1 cellular context compared by ENCODE assay signal in the genomic region with DNA sequence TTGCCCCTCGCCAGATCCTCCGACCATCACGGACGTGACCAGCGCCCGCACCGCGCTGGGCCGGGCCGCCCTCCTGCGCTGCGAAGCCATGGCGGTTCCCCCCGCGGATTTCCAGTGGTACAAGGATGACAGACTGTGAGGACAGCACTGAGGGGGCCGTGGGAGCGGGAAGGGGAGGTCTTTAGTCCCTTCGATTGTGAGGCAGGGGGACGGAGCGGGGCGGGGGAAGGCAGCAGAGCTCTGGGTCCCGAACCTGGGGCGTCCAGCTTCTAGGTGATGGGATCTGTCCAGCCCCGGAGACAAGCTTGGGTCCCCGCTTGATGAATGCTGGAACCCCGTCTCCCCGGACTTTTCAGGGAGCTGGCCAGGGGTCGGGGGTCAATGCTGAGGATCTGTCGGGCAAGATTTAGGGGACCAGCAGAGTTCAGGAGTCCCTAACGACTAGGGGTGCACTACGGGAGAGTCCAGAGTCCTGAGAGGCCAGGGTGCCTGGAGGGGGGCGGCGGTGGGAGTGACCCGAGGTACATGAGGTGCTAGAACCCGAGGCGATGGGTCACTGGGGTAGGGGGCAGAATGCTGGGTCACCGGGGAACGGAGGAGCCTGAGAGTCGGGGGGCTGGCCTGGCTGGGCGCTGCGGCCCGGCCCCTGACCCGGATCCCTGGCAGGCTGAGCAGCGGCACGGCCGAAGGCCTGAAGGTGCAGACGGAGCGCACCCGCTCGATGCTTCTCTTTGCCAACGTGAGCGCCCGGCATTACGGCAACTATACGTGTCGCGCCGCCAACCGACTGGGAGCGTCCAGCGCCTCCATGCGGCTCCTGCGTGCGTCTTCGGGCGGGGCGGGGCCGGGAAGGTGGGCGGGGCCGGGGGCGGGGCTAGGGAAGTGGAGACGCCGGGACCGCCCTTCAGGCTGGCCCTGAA.
TF ChIP-seq lines count a peak whose summit lies in the region.

No MANE protein-coding gene starts in this region.

TF ChIP-seq in endothelial cell of umbilical vein, 7 proteins besides CTCF, POLR2A, EP300 and RAD21:
- TF ChIP-seq POLR2AphosphoS5 (IDR thresholded peaks at IDR 0.05; ENCODE audit: insufficient read depth, low read depth, low read length) (no peak), EZH2 (IDR thresholded peaks at IDR 0.05; ENCODE audit: borderline replicate concordance, low read depth, low read length, severe bottlenecking) (peak; percentile 58)
TF ChIP-seq in endothelial cell of umbilical vein: peak in this region for 1.
